In the genomic region with DNA sequence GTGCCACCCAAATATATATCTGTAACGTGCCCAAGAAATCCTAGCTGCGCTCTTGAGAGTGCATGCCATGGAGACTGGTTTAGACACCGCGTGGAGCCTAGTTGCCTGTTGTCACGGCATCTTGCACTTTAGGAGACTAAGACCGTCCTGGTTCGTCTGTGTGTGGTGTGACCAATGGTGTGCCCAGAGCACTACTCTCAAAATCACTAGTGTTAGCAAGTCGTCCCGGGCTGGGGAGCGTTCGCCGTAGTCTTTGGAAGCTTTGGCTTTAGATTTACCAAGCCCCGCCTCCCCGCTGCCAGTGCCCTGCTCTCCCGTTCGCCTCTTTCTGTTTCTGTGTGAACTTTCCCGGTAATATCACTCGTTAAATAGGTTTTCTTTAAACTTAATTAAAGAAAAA, we compare ENCODE assay signal across 26 cellular contexts. TPM values are rescaled to one million over a fixed set of nuclear protein-coding genes. Genes with fewer than 3 reads are reported as not detected.
DNase-seq lines count a peak whose midpoint lies in the region; ATAC-seq and TF ChIP-seq lines count a peak whose summit lies in the region.
"Had no signal": no experiment of that assay in that cellular context is flagged by ENCODE, and none has a peak within 500 bp of the region (broad histone marks: within the 10 kb centered on the region; RNA-seq: fewer than 3 reads in every experiment).

No MANE protein-coding gene starts in this region.

- CTCF ChIA-PET in CD8-positive, alpha-beta T cell (lab: Charles Lee): no interaction called here

- H3K27ac Mint-ChIP-seq in activated CD4-positive, alpha-beta T cell treated with anti-CD3 and anti-CD28 coated beads, Interleukin-2, amount 10 ng/mL, durations not matched to agents 24 days and 14 days: no peak overlapping the region
- peak overlapping the region; percentile 25 for H3K27ac Mint-ChIP-seq in CD8-positive, alpha-beta T cell
- H3K27ac Mint-ChIP-seq in activated T-helper 17 cell treated with anti-CD3 and anti-CD28 coated beads, Interleukin-2, amount 50 U/mL, for 72 hours: peak overlapping the region; percentile 30
- no peak overlapping the region for H3K27ac Mint-ChIP-seq in neural progenitor cell
- H3K27ac Mint-ChIP-seq: B cell had no signal

- ATAC-seq in CD8-positive, alpha-beta T cell: no peak
- ATAC-seq in activated T-helper 17 cell treated with anti-CD3 and anti-CD28 coated beads, Interleukin-2, amount 50 U/mL, for 72 hours (replicated peaks): no peak
- ATAC-seq: gastroesophageal sphincter, Panc1 had no signal

- H3K9me3 Mint-ChIP-seq in activated CD4-positive, alpha-beta T cell treated with anti-CD3 and anti-CD28 coated beads, Interleukin-2, amount 10 ng/mL, durations not matched to agents 24 days and 14 days: no peaks in the 10 kb centered on the region
- H3K9me3 Mint-ChIP-seq in CD8-positive, alpha-beta T cell: no peaks in the 10 kb centered on the region
- no peaks in the 10 kb centered on the region for H3K9me3 Mint-ChIP-seq in activated T-helper 17 cell treated with anti-CD3 and anti-CD28 coated beads, Interleukin-2, amount 50 U/mL, for 72 hours
- H3K9me3 Mint-ChIP-seq in neural progenitor cell: peaks cover 2% of the 10 kb centered on the region
- H3K9me3 Mint-ChIP-seq: neural crest cell had no signal

- H3K27me3 Mint-ChIP-seq in activated CD4-positive, alpha-beta T cell treated with anti-CD3 and anti-CD28 coated beads, Interleukin-2, amount 10 ng/mL, durations not matched to agents 24 days and 14 days: no peaks in the 10 kb centered on the region
- no peaks in the 10 kb centered on the region for H3K27me3 Mint-ChIP-seq in CD8-positive, alpha-beta T cell (ENCODE audit: low read depth)
- no peaks in the 10 kb centered on the region for H3K27me3 Mint-ChIP-seq in activated T-helper 17 cell treated with anti-CD3 and anti-CD28 coated beads, Interleukin-2, amount 50 U/mL, for 72 hours
- peaks cover 11% of the 10 kb centered on the region for H3K27me3 Mint-ChIP-seq in neural progenitor cell (ENCODE audit: insufficient read depth, low read depth)
- H3K27me3 Mint-ChIP-seq: B cell had no signal

- intact Hi-C loops in activated CD4-positive, alpha-beta T cell treated with anti-CD3 and anti-CD28 coated beads, Interleukin-2, amount 10 ng/mL, durations not matched to agents 24 days and 14 days (cut with micrococcal nuclease): no loop called here
- intact Hi-C loops in CD8-positive, alpha-beta T cell (cut with DNase I, micrococcal nuclease): no loop called here

- H3K4me3 Mint-ChIP-seq in activated CD4-positive, alpha-beta T cell treated with anti-CD3 and anti-CD28 coated beads, Interleukin-2, amount 10 ng/mL, durations not matched to agents 24 days and 14 days: no peak overlapping the region
- no peak overlapping the region for H3K4me3 Mint-ChIP-seq in CD8-positive, alpha-beta T cell
- H3K4me3 Mint-ChIP-seq in activated T-helper 17 cell treated with anti-CD3 and anti-CD28 coated beads, Interleukin-2, amount 50 U/mL, for 72 hours: no peak overlapping the region
- no peak overlapping the region for H3K4me3 Mint-ChIP-seq in neural progenitor cell
- H3K4me3 Mint-ChIP-seq: B cell, neural crest cell had no signal

- no peak overlapping the region for H3K9ac ChIP-seq in neural progenitor cell

- H3K36me3 ChIP-seq in CD8-positive, alpha-beta T cell (ENCODE audit: insufficient read depth, low read length): peaks cover 36% of the 10 kb centered on the region
- peaks cover 23% of the 10 kb centered on the region for H3K36me3 ChIP-seq in neural progenitor cell

- peak; percentile 52 for DNase-seq in activated CD4-positive, alpha-beta T cell treated with anti-CD3 and anti-CD28 coated beads, Interleukin-2, amount 10 ng/mL, durations not matched to agents 24 days and 14 days
- no peak for DNase-seq in activated CD4-positive, alpha-beta T cell treated with anti-CD3 and anti-CD28 coated beads, Interleukin-2, amount 50 U/mL, for 1 hour
- no peak for DNase-seq in CD8-positive, alpha-beta T cell
- DNase-seq in neural progenitor cell (ENCODE audit: low spot score) (peak; percentile 35), glomerular visceral epithelial cell (ENCODE audit: extremely low spot score) (no peak), NCI-H1436 (lab: John Stamatoyannopoulos, UW) (no peak), NCI-H345 treated with DMSO at 0.1 percent for 48 hours (lab: John Stamatoyannopoulos, UW; ENCODE audit: unreplicated experiment) (no peak)
- DNase-seq: activated CD4-positive, alpha-beta T cell treated with anti-CD3 and anti-CD28 coated beads for 4 hours; activated gamma-delta T cell treated with Interleukin-2 at 50 U/mL for 16 hours; brain microvascular endothelial cell; DMS53; GDM1; GOT3; NCI-H1105 treated with DMSO at 0.1 percent for 48 hours; NCI-H2081; NK-92 treated with Interleukin-12 subunit alpha and Interleukin-12 subunit beta, amount 100 ng/mL, for 24 hours; SHP77 treated with DMSO at 0.1 percent for 48 hours had no signal

- no peak overlapping the region for H3K27ac ChIP-seq in CD8-positive, alpha-beta T cell (ENCODE audit: low read depth, low read length)
- peak overlapping the region; percentile 67 for H3K27ac ChIP-seq in neural progenitor cell
- H3K27ac ChIP-seq: A549, brain microvascular endothelial cell, coronary artery, gastroesophageal sphincter, prostate gland had no signal

- H3K4me2 ChIP-seq in neural progenitor cell: no peak overlapping the region

- H3K4me1 ChIP-seq in CD8-positive, alpha-beta T cell (ENCODE audit: insufficient read depth, low read length): peaks cover 7% of the 10 kb centered on the region
- H3K4me1 ChIP-seq in neural progenitor cell: no peaks in the 10 kb centered on the region

- H3K27me3 ChIP-seq in CD8-positive, alpha-beta T cell (ENCODE audit: insufficient read depth, low read length): no peaks in the 10 kb centered on the region
- no peaks in the 10 kb centered on the region for H3K27me3 ChIP-seq in neural progenitor cell
- H3K27me3 ChIP-seq: brain microvascular endothelial cell, gastroesophageal sphincter had no signal

- H3K4me3 ChIP-seq in CD8-positive, alpha-beta T cell (ENCODE audit: low read depth, low read length): no peak overlapping the region
- H3K4me3 ChIP-seq in neural progenitor cell: no peak overlapping the region
- H3K4me3 ChIP-seq: A549, coronary artery, gastroesophageal sphincter, lung, prostate gland had no signal

- H3K36me3 Mint-ChIP-seq in activated CD4-positive, alpha-beta T cell treated with anti-CD3 and anti-CD28 coated beads, Interleukin-2, amount 10 ng/mL, durations not matched to agents 24 days and 14 days (ENCODE audit: low read depth): peaks cover 49% of the 10 kb centered on the region
- peaks cover 56% of the 10 kb centered on the region for H3K36me3 Mint-ChIP-seq in CD8-positive, alpha-beta T cell
- peaks cover 56% of the 10 kb centered on the region for H3K36me3 Mint-ChIP-seq in activated T-helper 17 cell treated with anti-CD3 and anti-CD28 coated beads, Interleukin-2, amount 50 U/mL, for 72 hours (ENCODE audit: low read depth)
- H3K36me3 Mint-ChIP-seq in neural progenitor cell: peaks cover 21% of the 10 kb centered on the region

- POLR2A ChIA-PET in CD8-positive, alpha-beta T cell (lab: Charles Lee): interaction anchor here (1.4 kb wide), 1 partner anchor 11 kb away, joined by 3 read pairs; no protein-coding TSS in a partner anchor

- H4K20me1 ChIP-seq in neural progenitor cell (ENCODE audit: low read depth): peaks cover 20% of the 10 kb centered on the region

- no peak overlapping the region for H2AFZ ChIP-seq in neural progenitor cell (replicated peaks)

- no peaks in the 10 kb centered on the region for H3K4me1 Mint-ChIP-seq in activated CD4-positive, alpha-beta T cell treated with anti-CD3 and anti-CD28 coated beads, Interleukin-2, amount 10 ng/mL, durations not matched to agents 24 days and 14 days
- peaks cover 11% of the 10 kb centered on the region for H3K4me1 Mint-ChIP-seq in CD8-positive, alpha-beta T cell (ENCODE audit: low read depth)
- peaks cover 8% of the 10 kb centered on the region for H3K4me1 Mint-ChIP-seq in activated T-helper 17 cell treated with anti-CD3 and anti-CD28 coated beads, Interleukin-2, amount 50 U/mL, for 72 hours
- peaks cover 10% of the 10 kb centered on the region for H3K4me1 Mint-ChIP-seq in neural progenitor cell

- no peak for TF ChIP-seq CTCF in CD8-positive, alpha-beta T cell (IDR thresholded peaks at IDR 0.05)
- TF ChIP-seq CTCF in neural progenitor cell (IDR thresholded peaks at IDR 0.05): no peak

- H3K79me2 ChIP-seq in neural progenitor cell (ENCODE audit: low read depth): no peaks in the 10 kb centered on the region

- H3K9me3 ChIP-seq in CD8-positive, alpha-beta T cell (ENCODE audit: low read length): no peaks in the 10 kb centered on the region
- no peaks in the 10 kb centered on the region for H3K9me3 ChIP-seq in neural progenitor cell (ENCODE audit: low read depth)
- H3K9me3 ChIP-seq: A549, gastroesophageal sphincter, prostate gland had no signal

- peaks cover 55% of the 10 kb centered on the region for H3F3A ChIP-seq in neural progenitor cell (ENCODE audit: low read depth)

RNA-seq across cellular contexts. Expression of gene CLUH, which starts 27.0 kb away (rescaled TPM):
- 178 and 193 TPM in 2 replicates for total RNA-seq in activated CD4-positive, alpha-beta T cell treated with anti-CD3 and anti-CD28 coated beads, Interleukin-2, amount 10 ng/mL, durations not matched to agents 24 days and 14 days
- total RNA-seq in CD8-positive, alpha-beta T cell: 10 to 100 TPM; 50.8 to 51.1 TPM
- 100 to 1,000 TPM in 1 of 2 donors, 10 to 100 TPM in 1; 49.5 to 122 TPM for total RNA-seq in activated T-helper 17 cell treated with anti-CD3 and anti-CD28 coated beads, Interleukin-2, amount 50 U/mL, for 72 hours
- 6.8 and 25.3 TPM in 2 replicates for total RNA-seq in neural progenitor cell (ENCODE audit: low replicate concordance)

Comparison
In these comparisons a context has a peak if more than half of its experiments do, and no peak if none do; other contexts are left out.
1. DNase-seq: peak in activated CD4-positive, alpha-beta T cell treated with anti-CD3 and anti-CD28 coated beads, Interleukin-2, amount 10 ng/mL, durations not matched to agents 24 days and 14 days (single experiment) and neural progenitor cell (single experiment); none in activated CD4-positive, alpha-beta T cell treated with anti-CD3 and anti-CD28 coated beads, Interleukin-2, amount 50 U/mL, for 1 hour (single experiment), CD8-positive, alpha-beta T cell (0 of 7), glomerular visceral epithelial cell (single experiment), NCI-H1436 (single experiment) and NCI-H345 treated with DMSO at 0.1 percent for 48 hours (single experiment).
2. H3K27ac Mint-ChIP-seq: peak in CD8-positive, alpha-beta T cell (single experiment) and activated T-helper 17 cell treated with anti-CD3 and anti-CD28 coated beads, Interleukin-2, amount 50 U/mL, for 72 hours (single experiment); none in activated CD4-positive, alpha-beta T cell treated with anti-CD3 and anti-CD28 coated beads, Interleukin-2, amount 10 ng/mL, durations not matched to agents 24 days and 14 days (single experiment) and neural progenitor cell (single experiment).